Comparison of ENCODE assay signal across 7 cellular contexts in the genomic region with DNA sequence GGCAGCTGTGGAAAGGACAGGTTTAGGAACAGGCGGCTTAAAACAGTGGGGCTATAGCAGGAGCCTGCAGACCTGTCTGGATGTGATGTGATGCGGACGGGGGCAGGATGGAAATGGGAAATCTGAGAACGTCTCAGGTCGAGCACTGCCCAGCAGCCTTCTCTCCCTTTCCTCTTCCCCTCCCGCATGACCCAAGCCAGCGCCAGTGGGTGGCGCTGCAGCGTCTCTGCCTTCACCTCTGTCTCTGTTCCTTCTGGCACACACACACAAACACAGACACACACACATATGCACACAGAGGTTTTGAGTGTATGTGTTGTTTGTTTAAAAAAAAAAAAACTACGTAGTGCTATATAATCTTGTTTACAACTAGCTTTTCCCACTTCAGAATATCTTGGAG.
DNase-seq lines count a peak whose midpoint lies in the region; ATAC-seq lines count a peak whose summit lies in the region.

No MANE protein-coding gene starts in this region.

- H3K27me3 Mint-ChIP-seq in activated CD4-positive, alpha-beta memory T cell treated with anti-CD3 and anti-CD28 coated beads, Interleukin-2, amount 10 ng/mL, durations not matched to agents 7 days and 5 days = peaks cover 19% of the 10 kb centered on the region

- POLR2A ChIA-PET in activated CD4-positive, alpha-beta memory T cell treated with anti-CD3 and anti-CD28 coated beads, Interleukin-2, amount 10 ng/mL, durations not matched to agents 7 days and 5 days (lab: Charles Lee) = no interaction called here

- ATAC-seq in HG03565 (IDR thresholded peaks at IDR 0.05; ENCODE audit: unreplicated experiment) (no peak), GM21825 (IDR thresholded peaks at IDR 0.05; ENCODE audit: unreplicated experiment) (no peak)

- no peak overlapping the region for H3K27ac Mint-ChIP-seq in activated CD4-positive, alpha-beta memory T cell treated with anti-CD3 and anti-CD28 coated beads, Interleukin-2, amount 10 ng/mL, durations not matched to agents 7 days and 5 days

- peak; percentile 4 for DNase-seq in G401 (ENCODE audit: low spot score)
- DNase-seq in Kasumi-1 (lab: John Stamatoyannopoulos, UW) = peak; percentile 9 to 32
- peak; percentile 39 for DNase-seq in activated CD4-positive, alpha-beta memory T cell treated with anti-CD3 and anti-CD28 coated beads, Interleukin-2, amount 10 ng/mL, durations not matched to agents 7 days and 5 days
- peak; percentile 53 for DNase-seq in kidney tubule cell (ENCODE audit: low spot score)
- no peak for DNase-seq in NCI-H2171 (lab: John Stamatoyannopoulos, UW)

- H3K36me3 Mint-ChIP-seq in activated CD4-positive, alpha-beta memory T cell treated with anti-CD3 and anti-CD28 coated beads, Interleukin-2, amount 10 ng/mL, durations not matched to agents 7 days and 5 days (ENCODE audit: low read depth) = no peaks in the 10 kb centered on the region

- no peaks in the 10 kb centered on the region for H3K9me3 Mint-ChIP-seq in activated CD4-positive, alpha-beta memory T cell treated with anti-CD3 and anti-CD28 coated beads, Interleukin-2, amount 10 ng/mL, durations not matched to agents 7 days and 5 days

- no peak overlapping the region for H3K4me3 Mint-ChIP-seq in activated CD4-positive, alpha-beta memory T cell treated with anti-CD3 and anti-CD28 coated beads, Interleukin-2, amount 10 ng/mL, durations not matched to agents 7 days and 5 days

- CTCF ChIA-PET in activated CD4-positive, alpha-beta memory T cell treated with anti-CD3 and anti-CD28 coated beads, Interleukin-2, amount 10 ng/mL, durations not matched to agents 7 days and 5 days (lab: Charles Lee) = interaction anchor here (1.2 to 2.9 kb wide), 2 partner anchors 12 to 51 kb away, joined by 3 to 9 read pairs; no protein-coding TSS in a partner anchor

- in situ Hi-C loops in G401 (cut with HindIII; ENCODE audit: low sequenced_read_pairs) = no loop called here

- H3K4me1 Mint-ChIP-seq in activated CD4-positive, alpha-beta memory T cell treated with anti-CD3 and anti-CD28 coated beads, Interleukin-2, amount 10 ng/mL, durations not matched to agents 7 days and 5 days = peaks cover 20% of the 10 kb centered on the region
